In the genomic region with DNA sequence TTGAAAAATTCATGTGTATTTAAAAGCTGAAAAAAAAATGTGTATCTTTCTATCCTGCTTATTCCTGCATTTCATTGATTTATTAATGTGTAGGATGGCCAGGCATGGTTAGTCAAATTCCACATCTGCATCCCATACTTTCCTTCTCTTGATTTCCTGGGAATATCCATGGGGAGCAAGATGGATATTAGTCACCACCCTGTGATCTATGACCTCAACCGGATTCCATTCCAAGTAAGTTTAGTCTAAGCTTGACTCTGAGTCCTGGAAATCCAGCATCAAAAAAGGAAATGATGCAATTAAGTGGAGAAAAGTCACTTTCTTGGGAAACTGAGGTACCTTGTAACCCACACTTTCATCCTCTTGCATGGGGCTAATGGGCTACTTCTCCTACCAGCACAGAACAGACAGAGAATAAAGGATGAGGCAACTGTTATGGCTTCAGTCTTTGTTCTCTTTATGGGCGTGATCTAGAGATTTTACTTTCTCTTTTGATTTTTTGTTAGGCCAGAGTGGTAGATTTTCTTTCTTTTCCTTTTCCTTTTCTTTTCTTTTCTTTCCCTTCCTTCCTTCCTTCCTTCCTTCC, we compare ENCODE assay signal across 1 cellular context.
TF ChIP-seq lines count a peak whose summit lies in the region.

No MANE protein-coding gene starts in this region.

TF ChIP-seq in WTC11, 78 proteins besides CTCF, POLR2A, EP300 and RAD21 (continued from another document):
- TF ChIP-seq, protein P1, sequence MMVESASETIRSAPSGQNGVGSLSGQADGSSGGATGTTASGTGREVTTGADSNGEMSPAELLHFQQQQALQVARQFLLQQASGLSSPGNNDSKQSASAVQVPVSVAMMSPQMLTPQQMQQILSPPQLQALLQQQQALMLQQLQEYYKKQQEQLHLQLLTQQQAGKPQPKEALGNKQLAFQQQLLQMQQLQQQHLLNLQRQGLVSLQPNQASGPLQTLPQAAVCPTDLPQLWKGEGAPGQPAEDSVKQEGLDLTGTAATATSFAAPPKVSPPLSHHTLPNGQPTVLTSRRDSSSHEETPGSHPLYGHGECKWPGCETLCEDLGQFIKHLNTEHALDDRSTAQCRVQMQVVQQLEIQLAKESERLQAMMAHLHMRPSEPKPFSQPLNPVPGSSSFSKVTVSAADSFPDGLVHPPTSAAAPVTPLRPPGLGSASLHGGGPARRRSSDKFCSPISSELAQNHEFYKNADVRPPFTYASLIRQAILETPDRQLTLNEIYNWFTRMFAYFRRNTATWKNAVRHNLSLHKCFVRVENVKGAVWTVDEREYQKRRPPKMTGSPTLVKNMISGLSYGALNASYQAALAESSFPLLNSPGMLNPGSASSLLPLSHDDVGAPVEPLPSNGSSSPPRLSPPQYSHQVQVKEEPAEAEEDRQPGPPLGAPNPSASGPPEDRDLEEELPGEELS (CRISPR knock-in tag; IDR thresholded peaks at IDR 0.05), result no peak
- TF ChIP-seq, protein P2, sequence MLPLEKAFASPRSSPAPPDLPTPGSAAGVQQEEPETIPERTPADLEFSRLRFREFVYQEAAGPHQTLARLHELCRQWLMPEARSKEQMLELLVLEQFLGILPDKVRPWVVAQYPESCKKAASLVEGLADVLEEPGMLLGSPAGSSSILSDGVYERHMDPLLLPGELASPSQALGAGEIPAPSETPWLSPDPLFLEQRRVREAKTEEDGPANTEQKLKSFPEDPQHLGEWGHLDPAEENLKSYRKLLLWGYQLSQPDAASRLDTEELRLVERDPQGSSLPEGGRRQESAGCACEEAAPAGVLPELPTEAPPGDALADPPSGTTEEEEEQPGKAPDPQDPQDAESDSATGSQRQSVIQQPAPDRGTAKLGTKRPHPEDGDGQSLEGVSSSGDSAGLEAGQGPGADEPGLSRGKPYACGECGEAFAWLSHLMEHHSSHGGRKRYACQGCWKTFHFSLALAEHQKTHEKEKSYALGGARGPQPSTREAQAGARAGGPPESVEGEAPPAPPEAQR (CRISPR knock-in tag; IDR thresholded peaks at IDR 0.05), result no peak
- TF ChIP-seq ELF4 (CRISPR knock-in tag; IDR thresholded peaks at IDR 0.05; ENCODE audit: low read depth) (no peak), ZNF263 (CRISPR knock-in tag; IDR thresholded peaks at IDR 0.05; ENCODE audit: low read depth) (no peak), RELA (CRISPR knock-in tag; IDR thresholded peaks at IDR 0.05; ENCODE audit: borderline replicate concordance) (no peak), CREB1 (CRISPR knock-in tag; IDR thresholded peaks at IDR 0.05) (no peak), NR2C2 (CRISPR knock-in tag; IDR thresholded peaks at IDR 0.05) (no peak), ATF1 (CRISPR knock-in tag; IDR thresholded peaks at IDR 0.05) (no peak), SMAD3 (CRISPR knock-in tag; IDR thresholded peaks at IDR 0.05; ENCODE audit: borderline replicate concordance) (no peak), ZNF219 (CRISPR knock-in tag; IDR thresholded peaks at IDR 0.05; ENCODE audit: borderline replicate concordance) (no peak), ZNF138 (CRISPR knock-in tag; conservative IDR thresholded peaks at IDR 0.05) (no peak), ZNF396 (CRISPR knock-in tag; IDR thresholded peaks at IDR 0.05; ENCODE audit: borderline replicate concordance) (no peak)
- TF ChIP-seq, protein P3, sequence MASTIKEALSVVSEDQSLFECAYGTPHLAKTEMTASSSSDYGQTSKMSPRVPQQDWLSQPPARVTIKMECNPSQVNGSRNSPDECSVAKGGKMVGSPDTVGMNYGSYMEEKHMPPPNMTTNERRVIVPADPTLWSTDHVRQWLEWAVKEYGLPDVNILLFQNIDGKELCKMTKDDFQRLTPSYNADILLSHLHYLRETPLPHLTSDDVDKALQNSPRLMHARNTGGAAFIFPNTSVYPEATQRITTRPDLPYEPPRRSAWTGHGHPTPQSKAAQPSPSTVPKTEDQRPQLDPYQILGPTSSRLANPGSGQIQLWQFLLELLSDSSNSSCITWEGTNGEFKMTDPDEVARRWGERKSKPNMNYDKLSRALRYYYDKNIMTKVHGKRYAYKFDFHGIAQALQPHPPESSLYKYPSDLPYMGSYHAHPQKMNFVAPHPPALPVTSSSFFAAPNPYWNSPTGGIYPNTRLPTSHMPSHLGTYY (CRISPR knock-in tag; IDR thresholded peaks at IDR 0.05), result no peak
- TF ChIP-seq, protein P4, sequence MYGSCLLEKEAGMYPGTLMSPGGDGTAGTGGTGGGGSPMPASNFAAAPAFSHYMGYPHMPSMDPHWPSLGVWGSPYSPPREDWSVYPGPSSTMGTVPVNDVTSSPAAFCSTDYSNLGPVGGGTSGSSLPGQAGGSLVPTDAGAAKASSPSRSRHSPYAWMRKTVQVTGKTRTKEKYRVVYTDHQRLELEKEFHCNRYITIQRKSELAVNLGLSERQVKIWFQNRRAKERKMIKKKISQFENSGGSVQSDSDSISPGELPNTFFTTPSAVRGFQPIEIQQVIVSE (CRISPR knock-in tag; IDR thresholded peaks at IDR 0.05; ENCODE audit: borderline replicate concordance), result no peak
- TF ChIP-seq, protein P5, sequence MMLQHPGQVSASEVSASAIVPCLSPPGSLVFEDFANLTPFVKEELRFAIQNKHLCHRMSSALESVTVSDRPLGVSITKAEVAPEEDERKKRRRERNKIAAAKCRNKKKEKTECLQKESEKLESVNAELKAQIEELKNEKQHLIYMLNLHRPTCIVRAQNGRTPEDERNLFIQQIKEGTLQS (CRISPR knock-in tag; conservative IDR thresholded peaks at IDR 0.05), result no peak
